ENCODE assay signal across 1 cellular context in the genomic region with DNA sequence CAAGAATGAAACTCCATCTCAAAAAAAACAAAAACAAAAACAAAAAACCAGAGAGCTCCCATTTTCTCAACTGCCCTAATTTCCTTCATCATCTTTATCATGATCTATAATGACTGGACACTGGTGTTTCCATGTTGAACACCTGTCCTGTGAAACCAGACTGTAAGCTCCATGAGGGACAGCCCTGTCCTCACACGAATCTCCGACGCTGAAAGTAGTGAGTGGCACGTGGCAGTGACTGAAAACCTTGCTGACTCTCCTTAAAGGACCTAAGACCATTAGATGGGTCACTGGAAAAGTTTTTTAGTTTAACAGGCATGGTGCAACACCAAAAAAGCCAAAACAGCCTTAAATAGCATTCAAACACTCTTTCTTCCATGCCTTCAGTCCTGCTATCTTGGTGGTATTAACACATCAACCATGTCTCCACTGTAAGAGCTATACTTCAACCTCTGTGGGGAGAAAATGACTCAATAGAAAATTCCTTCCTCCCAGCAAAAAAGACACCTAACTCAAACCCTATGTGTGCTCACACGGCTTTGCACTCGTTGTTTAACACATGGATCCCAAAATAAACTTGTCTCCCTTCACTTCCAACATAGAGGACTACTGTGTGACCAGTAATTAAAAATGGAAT.
TF ChIP-seq lines count a peak whose summit lies in the region.

No MANE protein-coding gene starts in this region.

TF ChIP-seq in GM12878, 131 proteins besides CTCF, POLR2A, EP300 and RAD21 (continued from another document):
- TF ChIP-seq ATF7 (IDR thresholded peaks at IDR 0.05; ENCODE audit: low read depth) (no peak), STAT1 (conservative IDR thresholded peaks at IDR 0.05) (no peak), NR2C2 (IDR thresholded peaks at IDR 0.05; ENCODE audit: borderline replicate concordance, control insufficient read depth, insufficient read length, low read depth) (no peak), POLR2AphosphoS2 (IDR thresholded peaks at IDR 0.05; ENCODE audit: low read depth, low read length) (no peak), RB1 (IDR thresholded peaks at IDR 0.05; ENCODE audit: borderline replicate concordance) (no peak)
- TF ChIP-seq, protein P1, sequence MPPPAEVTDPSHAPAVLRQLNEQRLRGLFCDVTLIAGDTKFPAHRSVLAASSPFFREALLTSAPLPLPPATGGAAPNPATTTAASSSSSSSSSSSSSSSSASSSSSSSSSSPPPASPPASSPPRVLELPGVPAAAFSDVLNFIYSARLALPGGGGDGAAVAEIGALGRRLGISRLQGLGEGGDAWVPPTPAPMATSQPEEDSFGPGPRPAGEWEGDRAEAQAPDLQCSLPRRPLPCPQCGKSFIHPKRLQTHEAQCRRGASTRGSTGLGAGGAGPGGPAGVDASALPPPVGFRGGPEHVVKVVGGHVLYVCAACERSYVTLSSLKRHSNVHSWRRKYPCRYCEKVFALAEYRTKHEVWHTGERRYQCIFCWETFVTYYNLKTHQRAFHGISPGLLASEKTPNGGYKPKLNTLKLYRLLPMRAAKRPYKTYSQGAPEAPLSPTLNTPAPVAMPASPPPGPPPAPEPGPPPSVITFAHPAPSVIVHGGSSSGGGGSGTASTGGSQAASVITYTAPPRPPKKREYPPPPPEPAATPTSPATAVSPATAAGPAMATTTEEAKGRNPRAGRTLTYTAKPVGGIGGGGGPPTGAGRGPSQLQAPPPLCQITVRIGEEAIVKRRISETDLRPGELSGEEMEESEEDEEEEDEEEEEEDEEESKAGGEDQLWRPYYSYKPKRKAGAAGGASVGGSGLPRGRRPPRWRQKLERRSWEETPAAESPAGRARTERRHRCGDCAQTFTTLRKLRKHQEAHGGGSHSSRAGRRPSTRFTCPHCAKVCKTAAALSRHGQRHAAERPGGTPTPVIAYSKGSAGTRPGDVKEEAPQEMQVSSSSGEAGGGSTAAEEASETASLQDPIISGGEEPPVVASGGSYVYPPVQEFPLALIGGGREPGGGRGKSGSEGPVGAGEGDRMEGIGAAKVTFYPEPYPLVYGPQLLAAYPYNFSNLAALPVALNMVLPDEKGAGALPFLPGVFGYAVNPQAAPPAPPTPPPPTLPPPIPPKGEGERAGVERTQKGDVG (CRISPR knock-in tag; IDR thresholded peaks at IDR 0.05): no peak
